ENCODE assay signal across 12 cellular contexts in the genomic region with DNA sequence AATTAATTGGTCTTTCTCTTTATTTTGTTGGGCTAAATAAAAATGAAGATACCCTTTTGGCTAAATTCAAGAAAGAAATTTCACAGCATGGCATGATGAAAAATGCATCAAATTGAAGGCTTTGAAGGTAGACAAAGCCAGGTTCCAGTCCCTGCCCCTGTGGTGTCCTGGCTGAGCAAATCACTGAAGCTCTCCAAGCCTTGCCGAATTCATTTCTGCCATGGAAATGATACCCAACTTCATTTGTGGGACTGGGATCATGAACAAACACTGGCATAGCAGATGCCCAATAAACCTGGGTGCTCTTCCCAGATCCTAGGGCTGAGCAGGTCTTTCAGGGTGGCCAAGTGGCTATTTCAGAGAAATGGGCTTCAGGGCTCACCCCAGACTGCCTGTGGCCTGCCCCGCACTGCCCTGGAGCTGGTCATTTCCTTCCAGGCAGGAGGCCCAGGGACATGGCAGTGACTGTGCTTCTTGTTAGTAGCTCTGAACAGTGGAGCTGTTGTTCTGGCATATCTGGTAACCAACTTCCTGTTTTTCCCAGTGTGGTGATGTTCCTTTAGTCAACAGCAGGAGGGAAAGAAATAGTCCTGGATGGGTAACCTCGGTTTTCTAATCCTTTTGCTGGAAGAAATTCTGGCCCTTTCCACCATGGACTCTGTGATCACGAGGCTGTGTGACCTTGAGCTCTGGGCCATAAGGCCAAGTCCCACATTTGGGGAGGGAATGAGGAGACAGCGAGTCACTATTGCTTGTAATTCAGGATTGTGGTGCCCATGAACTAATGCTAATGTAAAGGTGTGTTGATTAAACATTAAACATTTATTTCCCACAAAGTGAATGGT. TPM values are rescaled to one million over a fixed set of nuclear protein-coding genes. Genes with fewer than 3 reads are reported as not detected.
DNase-seq lines count a peak whose midpoint lies in the region; ATAC-seq and TF ChIP-seq lines count a peak whose summit lies in the region.
"Had no signal": no experiment of that assay in that cellular context is flagged by ENCODE, and none has a peak within 500 bp of the region (broad histone marks: within the 10 kb centered on the region; RNA-seq: fewer than 3 reads in every experiment).

No MANE protein-coding gene starts in this region.

- no peaks in the 10 kb centered on the region for H3K36me3 ChIP-seq in neutrophil

- H3K27ac Mint-ChIP-seq in effector memory CD8-positive, alpha-beta T cell: no peak overlapping the region
- H3K27ac Mint-ChIP-seq: CD14-positive monocyte had no signal

- peaks cover 11 to 12% of the 10 kb centered on the region in 2 donors for H3K4me1 Mint-ChIP-seq in effector memory CD8-positive, alpha-beta T cell (ENCODE audit: low read depth in 2 of 2)

- peak; percentile 26 for DNase-seq in H4 (ENCODE audit: low spot score)
- peak; percentile 64 for DNase-seq in RPMI7951 (ENCODE audit: low read depth)
- DNase-seq in epithelial cell of esophagus (ENCODE audit: low read depth): peak; percentile 17
- DNase-seq in ureter (ENCODE audit: low spot score): no peak
- DNase-seq in effector memory CD8-positive, alpha-beta T cell: no peak
- DNase-seq: NCI-H187 treated with DMSO at 0.1 percent for 48 hours; NK-92 treated with Interleukin-12 subunit alpha and Interleukin-12 subunit beta, amount 100 ng/mL, for 24 hours; stimulated activated CD4-positive, alpha-beta T cell treated with anti-CD3 and anti-CD28 coated beads, Interleukin-4, amount 100 ng/mL, for 1 hour had no signal

- TF ChIP-seq CTCF in epithelial cell of esophagus (IDR thresholded peaks at IDR 0.05; ENCODE audit: insufficient read depth, low read depth, low read length, missing control alignments): no peak
- no peak for TF ChIP-seq CTCF in neutrophil (IDR thresholded peaks at IDR 0.05)

- H3K9me3 ChIP-seq in neutrophil: no peaks in the 10 kb centered on the region

- no peak for ATAC-seq in GM21526 (IDR thresholded peaks at IDR 0.05; ENCODE audit: low FRiP score, unreplicated experiment)
- no peak for ATAC-seq in effector memory CD8-positive, alpha-beta T cell (replicated peaks)
- ATAC-seq in HG03039 (IDR thresholded peaks at IDR 0.05; ENCODE audit: unreplicated experiment): no peak

- no peaks in the 10 kb centered on the region for H3K27me3 ChIP-seq in neutrophil

- H3K9me3 Mint-ChIP-seq in effector memory CD8-positive, alpha-beta T cell: no peaks in the 10 kb centered on the region
- H3K9me3 Mint-ChIP-seq: CD14-positive monocyte had no signal

- H3K4me3 ChIP-seq in epithelial cell of esophagus (ENCODE audit: low read length) (no peak overlapping the region), neutrophil (ENCODE audit: low read depth in 1 of 2, low read length in 1 of 2) (no peak overlapping the region)

- H3K4me1 ChIP-seq in neutrophil (ENCODE audit: control insufficient read depth in 1 of 2, insufficient read depth in 1 of 2, low read depth in 1 of 2, low read length in 1 of 2): peaks cover 34 to 54% of the 10 kb centered on the region in 2 experiments

- H3K36me3 Mint-ChIP-seq in effector memory CD8-positive, alpha-beta T cell (ENCODE audit: insufficient read depth): peaks cover 3% of the 10 kb centered on the region
- H3K36me3 Mint-ChIP-seq: CD14-positive monocyte had no signal

- H3K4me3 Mint-ChIP-seq in effector memory CD8-positive, alpha-beta T cell: no peak overlapping the region
- H3K4me3 Mint-ChIP-seq: CD14-positive monocyte had no signal

- peaks cover 9 to 15% of the 10 kb centered on the region in 2 donors for H3K27me3 Mint-ChIP-seq in effector memory CD8-positive, alpha-beta T cell

- peak overlapping the region; percentile 54 for H3K27ac ChIP-seq in neutrophil

RNA-seq across cellular contexts. Expression of a gene that starts 47.6 kb away (rescaled TPM):
- 6.9 and 11.0 TPM in 2 replicates for total RNA-seq in H4 (2014; rRNA removed; shearing (Covaris generic))
- 17.3 and 26.3 TPM in 2 replicates for total RNA-seq in RPMI7951 (2014; rRNA removed; shearing (Covaris generic))
- total RNA-seq in ureter: 68.4 TPM

Comparison
In these comparisons a context has a peak if more than half of its experiments do, and no peak if none do; other contexts are left out.
1. DNase-seq: peak in H4 (single experiment), RPMI7951 (single experiment) and epithelial cell of esophagus (single experiment); none in ureter (single experiment) and effector memory CD8-positive, alpha-beta T cell (0 of 3).